8 cellular contexts compared by ENCODE assay signal in the genomic region with DNA sequence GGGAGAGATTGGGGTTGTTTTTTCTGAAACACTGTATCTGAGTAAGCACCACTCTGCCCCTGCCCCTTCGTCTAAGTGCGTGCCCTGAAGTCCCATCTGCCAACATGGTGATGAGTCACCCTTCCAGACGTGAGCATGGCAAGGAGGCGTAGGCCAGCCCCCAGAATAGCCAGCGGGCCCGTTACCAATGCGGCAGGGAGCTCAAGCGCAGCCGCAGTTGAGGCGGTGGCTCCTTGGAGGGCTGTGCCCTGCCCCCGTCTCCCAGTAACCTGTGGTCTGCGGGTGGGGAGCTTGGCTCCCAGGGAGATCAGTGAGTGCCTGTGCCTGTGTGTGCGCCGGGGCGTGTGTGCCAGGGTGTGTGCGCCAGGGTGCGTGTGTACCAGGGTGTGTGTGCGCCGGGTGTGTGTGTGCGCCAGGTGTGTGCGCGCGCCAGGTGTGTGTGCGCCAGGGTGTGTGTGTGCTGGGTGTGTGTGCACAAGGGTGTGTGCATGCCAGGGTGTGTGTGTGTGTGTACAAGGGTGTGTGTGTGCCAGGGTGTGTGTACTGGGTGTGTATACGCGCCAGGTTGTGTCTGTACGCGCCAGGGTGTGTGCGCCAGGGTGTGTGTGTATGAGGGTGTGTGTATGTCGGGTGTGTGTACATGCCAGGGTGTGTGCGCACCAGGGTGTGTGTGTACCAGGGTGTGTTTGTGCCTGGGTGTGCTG.
DNase-seq lines count a peak whose midpoint lies in the region; ATAC-seq and TF ChIP-seq lines count a peak whose summit lies in the region.

No MANE protein-coding gene starts in this region.

- peaks cover 32% of the 10 kb centered on the region for H3K4me1 ChIP-seq in CD8-positive, alpha-beta T cell (ENCODE audit: insufficient read depth, low read length)
- H3K4me1 ChIP-seq in OCI-LY1 (ENCODE audit: insufficient read depth, low read length, severe bottlenecking) (peaks cover 62% of the 10 kb centered on the region), trophoblast cell (ENCODE audit: control insufficient read depth in 1 of 2, insufficient read depth in 2 of 2, low read length in 2 of 2) (peaks cover 11 to 18% of the 10 kb centered on the region in 2 experiments), HAP-1 (0 out of 2 replicates have a peak, but pooled peaks cover 1% of the 10 kb centered on the region)

- H3K36me3 Mint-ChIP-seq in CD8-positive, alpha-beta T cell: peaks cover 73% of the 10 kb centered on the region
- peaks cover 68 to 86% of the 10 kb centered on the region in 2 donors for H3K36me3 Mint-ChIP-seq in activated naive CD4-positive, alpha-beta T cell treated with anti-CD3 and anti-CD28 coated beads, Interleukin-2, amount 50 U/mL, for 72 hours

- no peak overlapping the region for H3K4me3 Mint-ChIP-seq in CD8-positive, alpha-beta T cell

- no peak overlapping the region for H3K4me2 ChIP-seq in OCI-LY1 (ENCODE audit: low read length)
- no peak overlapping the region for H3K4me2 ChIP-seq in trophoblast cell (ENCODE audit: low read length)

- TF ChIP-seq CTCF in CD8-positive, alpha-beta T cell (IDR thresholded peaks at IDR 0.05): no peak
- no peak for TF ChIP-seq CTCF in OCI-LY1 (IDR thresholded peaks at IDR 0.05; ENCODE audit: low read length)

- H3K27ac Mint-ChIP-seq in CD8-positive, alpha-beta T cell: peak overlapping the region; percentile 96
- peak overlapping the region; percentile 92 to 98 for H3K27ac Mint-ChIP-seq in activated naive CD4-positive, alpha-beta T cell treated with anti-CD3 and anti-CD28 coated beads, Interleukin-2, amount 50 U/mL, for 72 hours

- H3K79me1 ChIP-seq in trophoblast cell (ENCODE audit: low read length): no peaks in the 10 kb centered on the region

- no peak overlapping the region for H2BK120ac ChIP-seq in trophoblast cell (ENCODE audit: insufficient read depth, low read length, poor library complexity)

- no peak overlapping the region for H3K14ac ChIP-seq in trophoblast cell (ENCODE audit: low read length)

- no peak overlapping the region for H3K9ac ChIP-seq in OCI-LY1 (ENCODE audit: low read length)
- H3K9ac ChIP-seq in trophoblast cell (ENCODE audit: low read length): no peak overlapping the region

- no peak overlapping the region for H3K18ac ChIP-seq in trophoblast cell (ENCODE audit: low read length)

- peaks cover 22% of the 10 kb centered on the region for H3K36me3 ChIP-seq in CD8-positive, alpha-beta T cell (ENCODE audit: insufficient read depth, low read length)
- peaks cover 94% of the 10 kb centered on the region for H3K36me3 ChIP-seq in OCI-LY1 (ENCODE audit: insufficient read depth, low read length)
- H3K36me3 ChIP-seq in trophoblast cell (ENCODE audit: control insufficient read depth in 1 of 2, insufficient read depth in 2 of 2, low read length in 2 of 2): peaks cover 22 to 30% of the 10 kb centered on the region in 2 experiments
- peaks cover 15% of the 10 kb centered on the region for H3K36me3 ChIP-seq in HAP-1 (replicated peaks)

- H2AK5ac ChIP-seq in trophoblast cell (ENCODE audit: low read length): no peak overlapping the region

- no peaks in the 10 kb centered on the region for H3K9me2 ChIP-seq in OCI-LY1 (ENCODE audit: low read depth, low read length)

- POLR2A ChIA-PET in CD8-positive, alpha-beta T cell (lab: Charles Lee): interaction anchor here (0.6 to 1.5 kb wide), 3 partner anchors 16 to 189 kb away, joined by 3 to 5 read pairs (median 3); no protein-coding TSS in a partner anchor

- H3K9me3 Mint-ChIP-seq in CD8-positive, alpha-beta T cell: no peaks in the 10 kb centered on the region
- H3K9me3 Mint-ChIP-seq in activated naive CD4-positive, alpha-beta T cell treated with anti-CD3 and anti-CD28 coated beads, Interleukin-2, amount 50 U/mL, for 72 hours: no peaks in the 10 kb centered on the region

- peak; percentile 10 for ATAC-seq in CD8-positive, alpha-beta T cell
- ATAC-seq in activated naive CD4-positive, alpha-beta T cell treated with anti-CD3 and anti-CD28 coated beads, Interleukin-2, amount 50 U/mL, for 72 hours: peak in 1 of 2 donors; percentile 29
- ATAC-seq in GM21529 (IDR thresholded peaks at IDR 0.05; ENCODE audit: unreplicated experiment): no peak

- H3K27me3 ChIP-seq in CD8-positive, alpha-beta T cell (ENCODE audit: insufficient read depth, low read length): no peaks in the 10 kb centered on the region
- no peaks in the 10 kb centered on the region for H3K27me3 ChIP-seq in OCI-LY1 (ENCODE audit: insufficient read depth, low read length)
- H3K27me3 ChIP-seq in trophoblast cell (ENCODE audit: insufficient read depth, low read length): no peaks in the 10 kb centered on the region
- H3K27me3 ChIP-seq in HAP-1 (ENCODE audit: low read depth): no peaks in the 10 kb centered on the region

- H3K79me2 ChIP-seq in OCI-LY1 (ENCODE audit: insufficient read depth, low read length) (no peaks in the 10 kb centered on the region), trophoblast cell (ENCODE audit: control insufficient read depth, insufficient read depth, low read length, poor library complexity) (no peaks in the 10 kb centered on the region)

- H3K23ac ChIP-seq in trophoblast cell (ENCODE audit: low read length): no peak overlapping the region

- no peak overlapping the region for H2AFZ ChIP-seq in OCI-LY1 (ENCODE audit: low read length)
- H2AFZ ChIP-seq in trophoblast cell (ENCODE audit: insufficient read depth, low read length, poor library complexity): no peak overlapping the region

- H3K4me1 Mint-ChIP-seq in CD8-positive, alpha-beta T cell (ENCODE audit: low read depth): peaks cover 41% of the 10 kb centered on the region

- DNase-seq in CD8-positive, alpha-beta T cell: peak in 3 of 7 experiments; percentile 33 to 68 (median 46)
- DNase-seq in activated naive CD4-positive, alpha-beta T cell treated with anti-CD3 and anti-CD28 coated beads, Interleukin-2, amount 50 U/mL, for 72 hours (ENCODE audit: low spot score in 2 of 2): peak in 1 of 2 donors; percentile 80
- DNase-seq in trophoblast cell: peak; percentile 23 to 38
- DNase-seq in HAP-1 (ENCODE audit: low spot score in 2 of 2): no peak
- no peak for DNase-seq in KG1 (lab: John Stamatoyannopoulos, UW)
- no peak for DNase-seq in Ammon's horn (ENCODE audit: low spot score)

- intact Hi-C loops in CD8-positive, alpha-beta T cell (cut with DNase I, micrococcal nuclease): loop anchor here (5.0 to 10.0 kb wide), 2 partner anchors 128 to 1056 kb away; a partner anchor contains a TSS

- CTCF ChIA-PET in CD8-positive, alpha-beta T cell (lab: Charles Lee): interaction anchor here (0.8 kb wide), 1 partner anchor 95 kb away, joined by 3 read pairs; no protein-coding TSS in a partner anchor

- H3K27ac ChIP-seq in CD8-positive, alpha-beta T cell (ENCODE audit: low read depth, low read length): no peak overlapping the region
- peak overlapping the region; percentile 91 for H3K27ac ChIP-seq in OCI-LY1 (ENCODE audit: low read depth, low read length, poor library complexity, severe bottlenecking)
- no peak overlapping the region for H3K27ac ChIP-seq in trophoblast cell (ENCODE audit: low read depth, low read length)

- H3K4ac ChIP-seq in trophoblast cell (ENCODE audit: low read depth, low read length): no peak overlapping the region

- in situ Hi-C loops in HAP-1 (cut with MboI; ENCODE audit: low sequenced_read_pairs): no loop called here

- no peaks in the 10 kb centered on the region for H3K27me3 Mint-ChIP-seq in CD8-positive, alpha-beta T cell (ENCODE audit: low read depth)

- no peak overlapping the region for H4K8ac ChIP-seq in trophoblast cell (ENCODE audit: low read depth, low read length)

- no peak overlapping the region for H4K12ac ChIP-seq in trophoblast cell (ENCODE audit: low read depth, low read length)

- no peak overlapping the region for H2BK5ac ChIP-seq in trophoblast cell (ENCODE audit: low read depth, low read length, poor library complexity)

- no peaks in the 10 kb centered on the region for H3K9me3 ChIP-seq in CD8-positive, alpha-beta T cell (ENCODE audit: low read length)
- H3K9me3 ChIP-seq in OCI-LY1 (ENCODE audit: low read length): no peaks in the 10 kb centered on the region
- peaks cover 2% of the 10 kb centered on the region for H3K9me3 ChIP-seq in trophoblast cell (ENCODE audit: insufficient read depth, low read depth, low read length)
- no peaks in the 10 kb centered on the region for H3K9me3 ChIP-seq in HAP-1

- no CpG with 5 or more reads among the region's 31 CpGs for WGBS in trophoblast cell (ENCODE audit: extremely low coverage, insufficient coverage, insufficient read length)

- no peaks in the 10 kb centered on the region for H4K20me1 ChIP-seq in OCI-LY1 (ENCODE audit: insufficient read depth, low read length)

- no peak overlapping the region for H2BK12ac ChIP-seq in trophoblast cell (ENCODE audit: low read length)

- no peak overlapping the region for H4K91ac ChIP-seq in trophoblast cell (ENCODE audit: low read depth, low read length)

- H3F3A ChIP-seq in OCI-LY1 (ENCODE audit: insufficient read depth, low read length): peaks cover 5% of the 10 kb centered on the region; the same call in 1 of the 2 replicates

- H3K4me3 ChIP-seq in CD8-positive, alpha-beta T cell (ENCODE audit: low read depth, low read length): no peak overlapping the region
- H3K4me3 ChIP-seq in OCI-LY1 (ENCODE audit: low read depth, low read length, poor library complexity, severe bottlenecking) (no peak overlapping the region), trophoblast cell (ENCODE audit: low read depth, low read length) (peak overlapping the region; percentile 26), HAP-1 (no peak overlapping the region)

Comparison
In these comparisons a context has a peak if more than half of its experiments do, and no peak if none do; other contexts are left out.
1. DNase-seq: peak in trophoblast cell (2 of 2); none in HAP-1 (0 of 2), KG1 (single experiment) and Ammon's horn (single experiment).